Comparison of ENCODE assay signal across 16 cellular contexts in genomic region chr6:54681267-54681666, GRCh38.
DNase-seq lines count a peak whose midpoint lies in the region; ATAC-seq and TF ChIP-seq lines count a peak whose summit lies in the region.
"Had no signal": no experiment of that assay in that cellular context is flagged by ENCODE, and none has a peak within 500 bp of the region (broad histone marks: within the 10 kb centered on the region; RNA-seq: fewer than 3 reads in every experiment).

No MANE protein-coding gene starts in this region.

- H2AFZ ChIP-seq in HCT116 (ENCODE audit: low read depth, low read length, poor library complexity, severe bottlenecking) (peak overlapping the region; percentile 86), PC-3 (ENCODE audit: low read length) (peak overlapping the region; percentile 60), smooth muscle cell (ENCODE audit: low read depth) (peak overlapping the region; percentile 17)

- H3K9ac ChIP-seq in HCT116 (ENCODE audit: low read length) (no peak overlapping the region), PC-3 (ENCODE audit: low read length) (no peak overlapping the region), smooth muscle cell (ENCODE audit: low read depth) (no peak overlapping the region)
- H3K9ac ChIP-seq: BLaER1 treated with 17β-estradiol and CSF1 and Interleukin-3, amounts not matched to agents 10 nM and 100 nM had no signal

- BruUV-seq in MCF 10A (replicated peaks; lab: Mats Ljungman, UMichigan) (no TSS peak), HCT116 (replicated peaks; lab: Mats Ljungman, UMichigan) (no TSS peak), PC-3 (replicated peaks; lab: Mats Ljungman, UMichigan) (no TSS peak)

- peaks cover 5% of the 10 kb centered on the region for H3K9me3 Mint-ChIP-seq in MCF 10A (ENCODE audit: unreplicated experiment)

- no peak overlapping the region for H3K4me3 ChIP-seq in breast epithelium
- H3K4me3 ChIP-seq in HCT116 (replicated peaks in 1 of 2; ENCODE audit: low read depth in 1 of 2, low read length in 2 of 2): no peak overlapping the region
- H3K4me3 ChIP-seq in PC-3 (ENCODE audit: low read length): no peak overlapping the region
- no peak overlapping the region for H3K4me3 ChIP-seq in smooth muscle cell
- no peak overlapping the region for H3K4me3 ChIP-seq in prostate gland
- H3K4me3 ChIP-seq: BLaER1 treated with 17β-estradiol and CSF1 and Interleukin-3, amounts not matched to agents 10 nM and 100 nM; HAP-1 had no signal

- TF ChIP-seq CTCF in MCF 10A (IDR thresholded peaks at IDR 0.05; ENCODE audit: unreplicated experiment) (no peak), breast epithelium (IDR thresholded peaks at IDR 0.05) (no peak), HCT116 (IDR thresholded peaks at IDR 0.05 in 2 of 3, conservative IDR thresholded peaks at IDR 0.05 in 1 of 3; ENCODE audit: borderline replicate concordance in 1 of 3, insufficient read depth in 1 of 3, low read depth in 2 of 3, low read length in 2 of 3) (no peak), PC-3 (conservative IDR thresholded peaks at IDR 0.05; ENCODE audit: low read depth, low read length) (no peak), smooth muscle cell (IDR thresholded peaks at IDR 0.05; ENCODE audit: borderline replicate concordance, insufficient read depth, poor library complexity, severe bottlenecking) (no peak), prostate gland (IDR thresholded peaks at IDR 0.05) (no peak)

- peak overlapping the region; percentile 9 for H3K27ac Mint-ChIP-seq in MCF 10A (ENCODE audit: low read depth, unreplicated experiment)
- H3K27ac Mint-ChIP-seq: CD4-positive, CD25-positive, alpha-beta regulatory T cell had no signal

- no peaks in the 10 kb centered on the region for H3K79me2 ChIP-seq in HCT116 (ENCODE audit: insufficient read depth, low read length)
- no peaks in the 10 kb centered on the region for H3K79me2 ChIP-seq in PC-3 (ENCODE audit: low read length)
- no peaks in the 10 kb centered on the region for H3K79me2 ChIP-seq in smooth muscle cell (ENCODE audit: low read depth)

- H3F3A ChIP-seq in PC-3 (ENCODE audit: low read length, unreplicated experiment) (no peaks in the 10 kb centered on the region), smooth muscle cell (ENCODE audit: low read depth) (no peaks in the 10 kb centered on the region)

- H3K27me3 ChIP-seq in breast epithelium (no peaks in the 10 kb centered on the region), HCT116 (ENCODE audit: insufficient read depth, low read length) (no peaks in the 10 kb centered on the region), PC-3 (ENCODE audit: low read length) (no peaks in the 10 kb centered on the region), smooth muscle cell (ENCODE audit: low read depth) (no peaks in the 10 kb centered on the region), prostate gland (replicated peaks; ENCODE audit: insufficient read depth) (no peaks in the 10 kb centered on the region)
- H3K27me3 ChIP-seq: BLaER1 treated with 17β-estradiol and CSF1 and Interleukin-3, amounts not matched to agents 10 nM and 100 nM had no signal

- H3K27ac ChIP-seq in breast epithelium: no peak overlapping the region
- no peak overlapping the region for H3K27ac ChIP-seq in HCT116 (ENCODE audit: low read depth, low read length)
- H3K27ac ChIP-seq in PC-3 (ENCODE audit: low read length): 0 out of 2 replicates have a peak overlapping the region, but pooled peaks have one; percentile 6
- no peak overlapping the region for H3K27ac ChIP-seq in smooth muscle cell (ENCODE audit: low read depth)
- no peak overlapping the region for H3K27ac ChIP-seq in prostate gland
- H3K27ac ChIP-seq: BLaER1 treated with 17β-estradiol and CSF1 and Interleukin-3, amounts not matched to agents 10 nM and 100 nM had no signal

- H3K9me3 ChIP-seq in breast epithelium (no peaks in the 10 kb centered on the region), HCT116 (ENCODE audit: control insufficient read depth in 1 of 2, insufficient read depth in 1 of 2, low read depth in 1 of 2, low read length in 2 of 2) (no peaks in the 10 kb centered on the region), PC-3 (ENCODE audit: low read length) (no peaks in the 10 kb centered on the region), smooth muscle cell (replicated peaks; ENCODE audit: low read depth) (no peaks in the 10 kb centered on the region), prostate gland (no peaks in the 10 kb centered on the region)
- H3K9me3 ChIP-seq: BLaER1 treated with 17β-estradiol and CSF1 and Interleukin-3, amounts not matched to agents 10 nM and 100 nM; HAP-1 had no signal

- intact Hi-C loops in MCF 10A (cut with micrococcal nuclease) (no loop called here), breast epithelium (cut with DNase I; ENCODE audit: low total_unique reads) (no loop called here), HCT116 (cut with micrococcal nuclease) (no loop called here), PC-3 (cut with micrococcal nuclease) (no loop called here), prostate gland (cut with DNase I) (no loop called here)

- 87% methylated on average over 2 of the region's 2 CpGs for WGBS in smooth muscle cell (ENCODE audit: low lambda C conversion rate)
- 89% methylated on average over 2 of the region's 2 CpGs for WGBS in prostate gland

- CTCF ChIA-PET in MCF 10A (lab: Yijun Ruan, JAX) (interaction anchor here (0.8 kb wide), 1 partner anchor 19 kb away, joined by 3 read pairs; no protein-coding TSS in a partner anchor), HCT116 (lab: Charles Lee) (no interaction called here), PC-3 (lab: Charles Lee) (no interaction called here)

- H4K20me1 ChIP-seq in HCT116 (ENCODE audit: insufficient read depth) (no peaks in the 10 kb centered on the region), PC-3 (ENCODE audit: low read length) (no peaks in the 10 kb centered on the region), smooth muscle cell (ENCODE audit: low read depth) (no peaks in the 10 kb centered on the region)
- H4K20me1 ChIP-seq: BLaER1 treated with 17β-estradiol and CSF1 and Interleukin-3, amounts not matched to agents 10 nM and 100 nM had no signal

- H3K4me1 Mint-ChIP-seq in MCF 10A (ENCODE audit: insufficient read depth, unreplicated experiment): peaks cover 5% of the 10 kb centered on the region
- H3K4me1 Mint-ChIP-seq: CD4-positive, CD25-positive, alpha-beta regulatory T cell had no signal

- H3K27me3 Mint-ChIP-seq in MCF 10A (ENCODE audit: insufficient read depth, unreplicated experiment): no peaks in the 10 kb centered on the region
- H3K27me3 Mint-ChIP-seq: CD4-positive, CD25-positive, alpha-beta regulatory T cell had no signal

- RAD21 ChIA-PET in HCT116 (lab: Charles Lee; ENCODE audit: low non-redundant PET in 1 of 2, low total read pairs in 2 of 2, uncharacterized antibody in 2 of 2, unreplicated experiment in 2 of 2): no interaction called here

- TF ChIP-seq POLR2A in breast epithelium (IDR thresholded peaks at IDR 0.05) (no peak), HCT116 (IDR thresholded peaks at IDR 0.05; ENCODE audit: borderline replicate concordance, extremely low read depth, insufficient read depth, insufficient read length) (no peak), prostate gland (IDR thresholded peaks at IDR 0.05) (no peak)

- H3K9me2 ChIP-seq in HCT116 (ENCODE audit: insufficient read depth): no peaks in the 10 kb centered on the region
- no peaks in the 10 kb centered on the region for H3K9me2 ChIP-seq in PC-3 (replicated peaks; ENCODE audit: low read length)

- POLR2A ChIA-PET in MCF 10A (lab: Yijun Ruan, JAX): no interaction called here
- POLR2A ChIA-PET in HCT116 (lab: Charles Lee): no interaction called here
- POLR2A ChIA-PET in PC-3 (lab: Charles Lee; ENCODE audit: unreplicated experiment): interaction anchor here (0.5 kb wide), 1 partner anchor 370 kb away, joined by 31 read pairs; no protein-coding TSS in a partner anchor

- H3K4me3 Mint-ChIP-seq in MCF 10A (ENCODE audit: unreplicated experiment): no peak overlapping the region
- H3K4me3 Mint-ChIP-seq: CD4-positive, CD25-positive, alpha-beta regulatory T cell had no signal

- H3K4me2 ChIP-seq in HCT116 (ENCODE audit: low read length) (no peak overlapping the region), PC-3 (ENCODE audit: low read length) (peak overlapping the region; percentile 48; the same call in 1 of the 2 replicates), smooth muscle cell (no peak overlapping the region)
- H3K4me2 ChIP-seq: BLaER1 treated with 17β-estradiol and CSF1 and Interleukin-3, amounts not matched to agents 10 nM and 100 nM had no signal

- H3K4me1 ChIP-seq in breast epithelium: no peaks in the 10 kb centered on the region
- H3K4me1 ChIP-seq in HCT116 (ENCODE audit: control insufficient read depth in 1 of 2, insufficient read depth in 2 of 2, low read length in 2 of 2): peaks cover 0 to 7% of the 10 kb centered on the region in 2 experiments; a peak in 1 of 4 replicates
- H3K4me1 ChIP-seq in PC-3 (ENCODE audit: insufficient read depth, low read length): peaks cover 21% of the 10 kb centered on the region
- H3K4me1 ChIP-seq in smooth muscle cell (ENCODE audit: low read depth): no peaks in the 10 kb centered on the region
- H3K4me1 ChIP-seq in prostate gland (replicated peaks): no peaks in the 10 kb centered on the region
- H3K4me1 ChIP-seq: BLaER1 treated with 17β-estradiol and CSF1 and Interleukin-3, amounts not matched to agents 10 nM and 100 nM; HAP-1 had no signal

- H3K36me3 Mint-ChIP-seq in MCF 10A (ENCODE audit: insufficient read depth, unreplicated experiment): no peaks in the 10 kb centered on the region
- H3K36me3 Mint-ChIP-seq: CD4-positive, CD25-positive, alpha-beta regulatory T cell had no signal

- TF ChIP-seq RAD21 in HCT116 (IDR thresholded peaks at IDR 0.05; ENCODE audit: low read depth): no peak

- DNase-seq in MCF 10A (ENCODE audit: unreplicated experiment): no peak
- DNase-seq in breast epithelium (ENCODE audit: low spot score in 2 of 2): no peak
- no peak for DNase-seq in HCT116 (ENCODE audit: low read depth, low spot score)
- DNase-seq in PC-3: no peak
- DNase-seq in smooth muscle cell (lab: John Stamatoyannopoulos, UW; ENCODE audit: unreplicated experiment): no peak
- no peak for DNase-seq in EL
- no peak for DNase-seq in GM19240 (ENCODE audit: insufficient read length, low spot score)
- no peak for DNase-seq in prostate gland (ENCODE audit: low spot score)
- DNase-seq: 8988T; ACHN; CD4-positive, CD25-positive, alpha-beta regulatory T cell; DMS79; GOT3; KG1 had no signal

- H3K36me3 ChIP-seq in breast epithelium: no peaks in the 10 kb centered on the region
- no peaks in the 10 kb centered on the region for H3K36me3 ChIP-seq in HCT116 (ENCODE audit: control insufficient read depth in 1 of 2, insufficient read depth in 2 of 2, low read length in 2 of 2)
- H3K36me3 ChIP-seq in PC-3 (ENCODE audit: low read depth, low read length): no peaks in the 10 kb centered on the region
- no peaks in the 10 kb centered on the region for H3K36me3 ChIP-seq in smooth muscle cell (ENCODE audit: low read depth)
- no peaks in the 10 kb centered on the region for H3K36me3 ChIP-seq in prostate gland
- H3K36me3 ChIP-seq: BLaER1 treated with 17β-estradiol and CSF1 and Interleukin-3, amounts not matched to agents 10 nM and 100 nM; HAP-1 had no signal

- ATAC-seq in HCT116 (no peak), PC-3 (no peak)

TF ChIP-seq in HCT116, 20 proteins besides CTCF, POLR2A, EP300 and RAD21 (continues in another document):
- TF ChIP-seq CBX3 (IDR thresholded peaks at IDR 0.05; ENCODE audit: low read depth) (no peak), CEBPB (IDR thresholded peaks at IDR 0.05; ENCODE audit: low read depth) (no peak), FOSL1 (IDR thresholded peaks at IDR 0.05; ENCODE audit: low read depth) (no peak), POLR2AphosphoS5 (IDR thresholded peaks at IDR 0.05; ENCODE audit: low read depth, low read length) (no peak)

Comparison
In these comparisons a context has a peak if more than half of its experiments do, and no peak if none do; other contexts are left out.
1. H2AFZ ChIP-seq: peak in every context shown above with its lines; median percentile 86 in HCT116; 60 in PC-3; 17 in smooth muscle cell.